ENCODE assay signal across 22 cellular contexts in genomic region chr1:103162360-103162759, GRCh38. TPM values are rescaled to one million over a fixed set of nuclear protein-coding genes. Genes with fewer than 3 reads are reported as not detected.
DNase-seq lines count a peak whose midpoint lies in the region; ATAC-seq, FAIRE-seq and TF ChIP-seq lines count a peak whose summit lies in the region.
"Had no signal": no experiment of that assay in that cellular context is flagged by ENCODE, and none has a peak within 500 bp of the region (broad histone marks: within the 10 kb centered on the region; RNA-seq: fewer than 3 reads in every experiment).

No MANE protein-coding gene starts in this region.

- BruUV-seq in GM12878 (replicated peaks; lab: Mats Ljungman, UMichigan): no TSS peak

- WGBS in GM12878 (ENCODE audit: insufficient coverage, insufficient replicate concordance, low lambda C conversion rate, missing lambda C conversion rate): 2% methylated on average over 2 of the region's 2 CpGs

- H3K9ac ChIP-seq in GM12878 (ENCODE audit: control insufficient read depth, insufficient read depth, low read length): no peak overlapping the region
- H3K9ac ChIP-seq: BLaER1 treated with 17β-estradiol and CSF1 and Interleukin-3, amounts not matched to agents 10 nM and 100 nM had no signal

- intact Hi-C loops in GM12878 (cut with micrococcal nuclease; ENCODE audit: unreplicated experiment): no loop called here

- peak; percentile 66 for ATAC-seq in HG03354 (IDR thresholded peaks at IDR 0.05; ENCODE audit: poor library complexity, severe bottlenecking, unreplicated experiment)
- peak; percentile 65 for ATAC-seq in GM12878
- ATAC-seq in GM18867 (IDR thresholded peaks at IDR 0.05; ENCODE audit: unreplicated experiment): no peak
- ATAC-seq: A549 had no signal

- no peak for FAIRE-seq in GM12878 (lab: Jason Lieb, UNC)
- FAIRE-seq: A549, frontal cortex had no signal

- H3K36me3 ChIP-seq in GM12878 (ENCODE audit: control insufficient read depth in 2 of 2, insufficient read depth in 2 of 2, low read length in 1 of 2): no peaks in the 10 kb centered on the region
- H3K36me3 ChIP-seq: BLaER1 treated with 17β-estradiol and CSF1 and Interleukin-3, amounts not matched to agents 10 nM and 100 nM; cardiac muscle cell; stomach; upper lobe of left lung had no signal

- CTCF ChIA-PET in GM12878 (lab: Yijun Ruan, JAX): interaction anchor here (0.6 kb wide), 1 partner anchor 42 kb away, joined by 3 read pairs; no protein-coding TSS in a partner anchor

- H3K9me3 ChIP-seq in GM12878 (replicated peaks; ENCODE audit: control insufficient read depth, insufficient read depth, low read length): no peaks in the 10 kb centered on the region
- H3K9me3 ChIP-seq: A549; BLaER1 treated with 17β-estradiol and CSF1 and Interleukin-3, amounts not matched to agents 10 nM and 100 nM; stomach; upper lobe of left lung had no signal

- TF ChIP-seq CTCF in GM12878 (IDR thresholded peaks at IDR 0.05 in 2 of 3, conservative IDR thresholded peaks at IDR 0.05 in 1 of 3; ENCODE audit: control insufficient read depth in 2 of 3, extremely low read depth in 1 of 3, insufficient read depth in 1 of 3, low read depth in 3 of 3, low read length in 3 of 3): no peak

- POLR2A ChIA-PET in GM12878 (lab: Charles Lee): no interaction called here

- DNase-seq in NCI-H748 (lab: John Stamatoyannopoulos, UW; ENCODE audit: unreplicated experiment) (peak; percentile 11), NCI-H748 treated with DMSO at 0.1 percent for 48 hours (lab: John Stamatoyannopoulos, UW) (no peak), EL (peak; percentile 31), GM12878 (ENCODE audit: low read depth, low spot score) (no peak), ACHN (no peak)
- DNase-seq in activated effector memory CD4-positive, alpha-beta T cell treated with Interleukin-2 at 50 U/mL for 16 hours: no peak
- DNase-seq: Calu3; dorsolateral prefrontal cortex; GDM1; Kasumi-1; NCI-H146; NCI-H2227 treated with DMSO at 0.1 percent for 48 hours; stimulated activated CD4-positive, alpha-beta T cell treated with anti-CD3 and anti-CD28 coated beads, Interleukin-1b, Interleukin-23, amount 100 ng/mL, for 48 hours; stomach; T1000; upper lobe of left lung had no signal

- no peaks in the 10 kb centered on the region for H4K20me1 ChIP-seq in GM12878 (ENCODE audit: control insufficient read depth, insufficient read depth)
- H4K20me1 ChIP-seq: BLaER1 treated with 17β-estradiol and CSF1 and Interleukin-3, amounts not matched to agents 10 nM and 100 nM had no signal

- in situ Hi-C loops in GM12878 (cut with MboI) (no loop called here), ACHN (cut with HindIII; ENCODE audit: low pct_ligation_motif_present, low pct_unique_long_range_greater_than_20kb, low sequenced_read_pairs) (no loop called here)

- H3K27me3 ChIP-seq in GM12878 (replicated peaks in 1 of 2; ENCODE audit: control insufficient read depth in 2 of 2, insufficient read depth in 2 of 2, low read length in 1 of 2): no peaks in the 10 kb centered on the region
- H3K27me3 ChIP-seq: BLaER1 treated with 17β-estradiol and CSF1 and Interleukin-3, amounts not matched to agents 10 nM and 100 nM; cardiac muscle cell; dorsolateral prefrontal cortex; stomach; upper lobe of left lung had no signal

- TF ChIP-seq RAD21 in GM12878 (IDR thresholded peaks at IDR 0.05; ENCODE audit: insufficient read depth, low read depth, low read length): no peak

- H3K4me2 ChIP-seq in GM12878 (ENCODE audit: control insufficient read depth, insufficient read depth): no peak overlapping the region
- H3K4me2 ChIP-seq: A549; BLaER1 treated with 17β-estradiol and CSF1 and Interleukin-3, amounts not matched to agents 10 nM and 100 nM had no signal

- H2AFZ ChIP-seq in GM12878 (ENCODE audit: control insufficient read depth, low read depth, low read length): no peak overlapping the region

- H3K4me1 ChIP-seq in GM12878 (ENCODE audit: control insufficient read depth, insufficient read depth, low read length): no peaks in the 10 kb centered on the region
- H3K4me1 ChIP-seq: A549, stomach, upper lobe of left lung had no signal

- no peaks in the 10 kb centered on the region for H3K79me2 ChIP-seq in GM12878 (ENCODE audit: control insufficient read depth, insufficient read depth, low read length)

- SMC1A ChIA-PET in GM12878 (lab: Charles Lee; ENCODE audit: uncharacterized antibody, unreplicated experiment): interaction anchor here (0.8 kb wide), 1 partner anchor 94 kb away, joined by 4 read pairs; no protein-coding TSS in a partner anchor

- no peak overlapping the region for H3K27ac ChIP-seq in GM12878 (ENCODE audit: control insufficient read depth, insufficient read depth)
- H3K27ac ChIP-seq: A549; BLaER1 treated with 17β-estradiol and CSF1 and Interleukin-3, amounts not matched to agents 10 nM and 100 nM; cardiac muscle cell; dorsolateral prefrontal cortex; stomach; upper lobe of left lung had no signal

- H3K4me3 ChIP-seq in GM12878: no peak overlapping the region
- H3K4me3 ChIP-seq: A549; BLaER1 treated with 17β-estradiol and CSF1 and Interleukin-3, amounts not matched to agents 10 nM and 100 nM; cardiac muscle cell; dorsolateral prefrontal cortex; stomach; upper lobe of left lung had no signal

- RAD21 ChIA-PET in GM12878 (lab: Charles Lee; ENCODE audit: unreplicated experiment): no interaction called here

- no peak for TF ChIP-seq EP300 in GM12878 (IDR thresholded peaks at IDR 0.05; ENCODE audit: borderline replicate concordance in 1 of 2, control insufficient read depth in 1 of 2, low read depth in 2 of 2, low read length in 2 of 2)

- TF ChIP-seq POLR2A in GM12878 (IDR thresholded peaks at IDR 0.05; ENCODE audit: low read depth, low read length): no peak

TF ChIP-seq in GM12878, 131 proteins besides CTCF, POLR2A, EP300 and RAD21:
- no peak for TF ChIP-seq CHD2 (IDR thresholded peaks at IDR 0.05; ENCODE audit: borderline replicate concordance, low read depth, low read length)
- 0 out of 2 replicates have a peak, but pooled peaks have one; percentile 37 for TF ChIP-seq MTA2 (IDR thresholded peaks at IDR 0.05; ENCODE audit: low read depth)
- TF ChIP-seq ATF3 (IDR thresholded peaks at IDR 0.05; ENCODE audit: borderline replicate concordance, extremely low read depth, low read depth, low read length): no peak
TF ChIP-seq in GM12878: peak in this region for 1.

RNA-seq across cellular contexts. Expression of gene COL11A1, which starts 54.0 kb away (rescaled TPM):
- total RNA-seq in GM12878 (2013; cell fraction: nucleolus; rRNA removed): not detected in 2 replicates
- total RNA-seq in GM12878 (2014; rRNA removed) (not detected in 2 replicates), GM12878 (2014; rRNA removed; fragmentation: Illumina TruSeq; extraction: Trizol) (not detected in 2 replicates), GM12878 (2021) (not detected in 2 replicates)
- polyA plus RNA-seq in GM12878 (2011; ENCODE audit: low read depth): not detected
- polyA plus RNA-seq in GM12878 (2011; rRNA removed) (not detected in 2 replicates), GM12878 (2014; fragmentation: Illumina TruSeq; extraction: Trizol) (not detected in 2 replicates), GM12878 (2014; fragmentation: Nextera tagmentation; extraction: Ambion mirVana) (not detected), GM12878 (2014; rRNA removed) (0.09 TPM in 1 of 2 replicates, not detected in the other), GM12878 (2016; fragmentation: Nextera tagmentation; extraction: Ambion mirVana) (under 1 TPM in 1 of 2 experiments, not detected in 1; 0.11 TPM)
- not detected in 2 replicates for polyA plus RNA-seq in GM12878 (2011; cell fraction: cytosol; rRNA removed)
- polyA plus RNA-seq in GM12878 (2011; cell fraction: nucleus; rRNA removed): not detected in 2 replicates
- 0.09 TPM in 1 of 2 replicates, not detected in the other for polyA plus RNA-seq in GM12878 (2012)
- not detected in 2 replicates for polyA minus RNA-seq in GM12878 (2011; rRNA and poly(A)+ RNA removed)
- not detected in 2 replicates for polyA minus RNA-seq in GM12878 (2011; cell fraction: cytosol; rRNA and poly(A)+ RNA removed)
- not detected in 2 replicates for polyA minus RNA-seq in GM12878 (2011; cell fraction: nucleus; rRNA and poly(A)+ RNA removed)
- total RNA-seq: Calu3 had no signal
- polyA plus RNA-seq: stomach had no signal

Comparison
In these comparisons a context has a peak if more than half of its experiments do, and no peak if none do; other contexts are left out.
1. DNase-seq: peak in NCI-H748 (single experiment) and EL (single experiment); none in NCI-H748 treated with DMSO at 0.1 percent for 48 hours (single experiment), GM12878 (single experiment), ACHN (single experiment) and activated effector memory CD4-positive, alpha-beta T cell treated with Interleukin-2 at 50 U/mL for 16 hours (single experiment).